Comparison of ENCODE assay signal across 28 cellular contexts in genomic region chr2:75833386-75833785, GRCh38.
"Had no signal": no experiment of that assay in that cellular context is flagged by ENCODE, and none has a peak within 500 bp of the region (broad histone marks: within the 10 kb centered on the region; RNA-seq: fewer than 3 reads in every experiment).

No MANE protein-coding gene starts in this region.

- H3K79me2 ChIP-seq: parathyroid adenoma had no signal

- ATAC-seq: activated CD8-positive, alpha-beta T cell treated with anti-CD3 and anti-CD28 coated beads for 36 hours; activated T-cell treated with anti-CD3 and anti-CD28 coated beads, Interleukin-2, amount 50 U/mL, for 4 hours; activated T-helper 17 cell treated with anti-CD3 and anti-CD28 coated beads, Interleukin-2, amount 50 U/mL, for 72 hours; left colon; naive thymus-derived CD4-positive, alpha-beta T cell; psoas muscle; upper lobe of right lung had no signal

- H3K4me3 ChIP-seq: cardiac muscle cell, colonic mucosa, esophagus muscularis mucosa, psoas muscle, right atrium auricular region, suprapubic skin, tibial artery, upper lobe of right lung had no signal

- H3K36me3 ChIP-seq: cardiac muscle cell, colonic mucosa, esophagus muscularis mucosa, right atrium auricular region, suprapubic skin, tibial artery, upper lobe of right lung had no signal

- H3K4me1 ChIP-seq: colonic mucosa, esophagus muscularis mucosa, parathyroid adenoma, psoas muscle, right atrium auricular region, suprapubic skin, tibial artery, upper lobe of right lung had no signal

- H3K9me3 ChIP-seq: colonic mucosa, psoas muscle, right atrium auricular region, suprapubic skin, upper lobe of right lung had no signal

- H3K9ac ChIP-seq: parathyroid adenoma had no signal

- H3K27me3 ChIP-seq: cardiac muscle cell, colonic mucosa, right atrium auricular region, suprapubic skin, tibial artery, upper lobe of right lung had no signal

- H3K27ac ChIP-seq: cardiac muscle cell, colonic mucosa, esophagus muscularis mucosa, parathyroid adenoma, psoas muscle, right atrium auricular region, suprapubic skin, tibial artery, upper lobe of right lung had no signal

- DNase-seq: activated B cell treated with CpG ODN at 0.5 μM for 24 hours; activated CD4-positive, alpha-beta T cell treated with anti-CD3 and anti-CD28 coated beads, Interleukin-2, amount 50 U/mL, for 1 hour; activated CD8-positive, alpha-beta T cell treated with anti-CD3 and anti-CD28 coated beads for 36 hours; activated gamma-delta T cell treated with Interleukin-2 at 50 U/mL for 16 hours; activated naive CD4-positive, alpha-beta T cell treated with anti-CD3 and anti-CD28 coated beads, Interleukin-2, amount 50 U/mL, for 16 hours; activated T-cell treated with anti-CD3 and anti-CD28 coated beads, Interleukin-2, amount 50 U/mL, for 4 hours; amniotic stem cell; cerebellar nuclear complex; colonic mucosa; effector CD8-positive, alpha-beta T cell; glutamatergic neuron; left colon; midbrain; naive thymus-derived CD4-positive, alpha-beta T cell; nucleus accumbens; psoas muscle; stimulated activated CD4-positive, alpha-beta T cell treated with anti-CD3 and anti-CD28 coated beads, Interleukin-15, amount 100 ng/mL, for 24 hours; stimulated activated CD4-positive, alpha-beta T cell treated with anti-CD3 and anti-CD28 coated beads, Interleukin-2, amount 100 ng/mL, for 24 hours; stimulated activated naive CD4-positive, alpha-beta T cell; T-helper 2 cell; tibial artery; upper lobe of right lung had no signal

- H2AFZ ChIP-seq: parathyroid adenoma had no signal
